ENCODE assay signal across 1 cellular context in the genomic region with DNA sequence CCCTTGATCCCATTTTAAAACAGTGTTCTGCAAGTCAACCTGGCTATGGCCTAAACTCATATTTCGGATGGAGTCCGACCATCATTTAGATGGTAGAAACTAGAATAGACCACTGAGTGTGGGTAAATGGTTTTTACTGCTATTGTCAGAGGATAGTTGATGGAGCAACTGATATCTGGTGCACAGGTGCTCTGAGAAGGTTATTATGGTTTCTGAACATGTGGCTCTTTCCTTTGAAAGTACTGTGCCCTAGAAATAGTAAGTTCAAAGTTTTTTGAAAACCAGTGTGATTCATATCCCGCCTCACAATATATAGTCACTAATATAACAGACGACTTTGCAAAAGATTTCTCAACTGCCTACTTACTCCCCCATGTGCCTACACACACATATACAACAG.
TF ChIP-seq lines count a peak whose summit lies in the region.

No MANE protein-coding gene starts in this region.

TF ChIP-seq in GM12878, 131 proteins besides CTCF, POLR2A, EP300 and RAD21 (continued from another document):
- TF ChIP-seq, protein P1, sequence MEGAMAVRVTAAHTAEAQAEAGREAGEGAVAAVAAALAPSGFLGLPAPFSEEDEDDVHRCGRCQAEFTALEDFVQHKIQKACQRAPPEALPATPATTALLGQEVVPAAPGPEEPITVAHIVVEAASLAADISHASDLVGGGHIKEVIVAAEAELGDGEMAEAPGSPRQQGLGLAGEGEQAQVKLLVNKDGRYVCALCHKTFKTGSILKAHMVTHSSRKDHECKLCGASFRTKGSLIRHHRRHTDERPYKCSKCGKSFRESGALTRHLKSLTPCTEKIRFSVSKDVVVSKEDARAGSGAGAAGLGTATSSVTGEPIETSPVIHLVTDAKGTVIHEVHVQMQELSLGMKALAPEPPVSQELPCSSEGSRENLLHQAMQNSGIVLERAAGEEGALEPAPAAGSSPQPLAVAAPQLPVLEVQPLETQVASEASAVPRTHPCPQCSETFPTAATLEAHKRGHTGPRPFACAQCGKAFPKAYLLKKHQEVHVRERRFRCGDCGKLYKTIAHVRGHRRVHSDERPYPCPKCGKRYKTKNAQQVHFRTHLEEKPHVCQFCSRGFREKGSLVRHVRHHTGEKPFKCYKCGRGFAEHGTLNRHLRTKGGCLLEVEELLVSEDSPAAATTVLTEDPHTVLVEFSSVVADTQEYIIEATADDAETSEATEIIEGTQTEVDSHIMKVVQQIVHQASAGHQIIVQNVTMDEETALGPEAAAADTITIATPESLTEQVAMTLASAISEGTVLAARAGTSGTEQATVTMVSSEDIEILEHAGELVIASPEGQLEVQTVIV (IDR thresholded peaks at IDR 0.05; ENCODE audit: borderline replicate concordance, partially characterized antibody), result no peak
- TF ChIP-seq, protein P2, sequence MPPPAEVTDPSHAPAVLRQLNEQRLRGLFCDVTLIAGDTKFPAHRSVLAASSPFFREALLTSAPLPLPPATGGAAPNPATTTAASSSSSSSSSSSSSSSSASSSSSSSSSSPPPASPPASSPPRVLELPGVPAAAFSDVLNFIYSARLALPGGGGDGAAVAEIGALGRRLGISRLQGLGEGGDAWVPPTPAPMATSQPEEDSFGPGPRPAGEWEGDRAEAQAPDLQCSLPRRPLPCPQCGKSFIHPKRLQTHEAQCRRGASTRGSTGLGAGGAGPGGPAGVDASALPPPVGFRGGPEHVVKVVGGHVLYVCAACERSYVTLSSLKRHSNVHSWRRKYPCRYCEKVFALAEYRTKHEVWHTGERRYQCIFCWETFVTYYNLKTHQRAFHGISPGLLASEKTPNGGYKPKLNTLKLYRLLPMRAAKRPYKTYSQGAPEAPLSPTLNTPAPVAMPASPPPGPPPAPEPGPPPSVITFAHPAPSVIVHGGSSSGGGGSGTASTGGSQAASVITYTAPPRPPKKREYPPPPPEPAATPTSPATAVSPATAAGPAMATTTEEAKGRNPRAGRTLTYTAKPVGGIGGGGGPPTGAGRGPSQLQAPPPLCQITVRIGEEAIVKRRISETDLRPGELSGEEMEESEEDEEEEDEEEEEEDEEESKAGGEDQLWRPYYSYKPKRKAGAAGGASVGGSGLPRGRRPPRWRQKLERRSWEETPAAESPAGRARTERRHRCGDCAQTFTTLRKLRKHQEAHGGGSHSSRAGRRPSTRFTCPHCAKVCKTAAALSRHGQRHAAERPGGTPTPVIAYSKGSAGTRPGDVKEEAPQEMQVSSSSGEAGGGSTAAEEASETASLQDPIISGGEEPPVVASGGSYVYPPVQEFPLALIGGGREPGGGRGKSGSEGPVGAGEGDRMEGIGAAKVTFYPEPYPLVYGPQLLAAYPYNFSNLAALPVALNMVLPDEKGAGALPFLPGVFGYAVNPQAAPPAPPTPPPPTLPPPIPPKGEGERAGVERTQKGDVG (CRISPR knock-in tag; IDR thresholded peaks at IDR 0.05), result no peak
- TF ChIP-seq HDGF (IDR thresholded peaks at IDR 0.05), result no peak
- peak; percentile 27; the same call in 1 of the 2 replicates for TF ChIP-seq MEF2A (IDR thresholded peaks at IDR 0.05; ENCODE audit: insufficient read depth, low read depth, low read length)
